In the genomic region with DNA sequence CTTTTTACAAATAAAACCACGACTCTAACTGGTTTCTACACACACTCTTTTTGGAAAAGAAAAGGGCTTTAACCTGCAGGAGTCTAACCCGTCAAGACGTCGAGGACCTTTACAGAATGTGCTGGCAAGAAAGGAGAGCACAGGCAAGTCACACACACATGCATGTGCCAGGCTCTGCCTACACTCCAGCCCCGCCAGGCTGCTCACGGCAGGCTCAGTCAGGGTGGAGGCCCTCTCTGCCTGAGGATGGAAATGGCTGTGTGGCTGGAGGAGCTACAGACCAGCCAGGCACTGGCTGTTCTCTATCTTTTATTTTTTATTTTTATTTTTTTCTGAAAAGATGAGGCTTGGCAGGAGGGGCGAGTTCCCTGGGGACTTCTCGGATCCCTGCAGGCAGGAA, we compare ENCODE assay signal across 13 cellular contexts. TPM values are rescaled to one million over a fixed set of nuclear protein-coding genes. Genes with fewer than 3 reads are reported as not detected.
A peak's percentile ranks its signal among the peaks of the same experiment; 100 is the strongest.
DNase-seq lines count a peak whose midpoint lies in the region; ATAC-seq and TF ChIP-seq lines count a peak whose summit lies in the region.
"Had no signal": no experiment of that assay in that cellular context is flagged by ENCODE, and none has a peak within 500 bp of the region (broad histone marks: within the 10 kb centered on the region; RNA-seq: fewer than 3 reads in every experiment).

No MANE protein-coding gene starts in this region.

- no peaks in the 10 kb centered on the region for H3K9me3 ChIP-seq in BLaER1
- H3K9me3 ChIP-seq in HUES6 (ENCODE audit: control insufficient read depth, insufficient read depth, low read depth, low read length): no peaks in the 10 kb centered on the region
- H3K9me3 ChIP-seq: SJSA1 had no signal

- H3K36me3 Mint-ChIP-seq in neural crest cell (ENCODE audit: low read depth): no peaks in the 10 kb centered on the region

- ATAC-seq in HG03039 (IDR thresholded peaks at IDR 0.05; ENCODE audit: unreplicated experiment) (no peak), GM18519 (IDR thresholded peaks at IDR 0.05; ENCODE audit: low FRiP score, unreplicated experiment) (no peak), HG03139 (IDR thresholded peaks at IDR 0.05; ENCODE audit: unreplicated experiment) (no peak)

- H3K9ac ChIP-seq in BLaER1 (no peak overlapping the region), HUES6 (ENCODE audit: low read length) (no peak overlapping the region)

- peaks cover 77% of the 10 kb centered on the region for H4K20me1 ChIP-seq in BLaER1

- TF ChIP-seq CTCF in dorsolateral prefrontal cortex (IDR thresholded peaks at IDR 0.05 in 54 of 56, conservative IDR thresholded peaks at IDR 0.05 in 2 of 56; ENCODE audit: low read depth in 1 of 56, partially characterized antibody in 56 of 56): no peak
- no peak for TF ChIP-seq CTCF in neural crest cell (conservative IDR thresholded peaks at IDR 0.05)

- no peaks in the 10 kb centered on the region for H3K9me3 Mint-ChIP-seq in neural crest cell

- peak overlapping the region; percentile 50 for H3K4me3 Mint-ChIP-seq in neural crest cell

- peak overlapping the region; percentile 27 for H3K4me2 ChIP-seq in BLaER1

- peaks cover 97% of the 10 kb centered on the region for H3K27me3 Mint-ChIP-seq in neural crest cell (ENCODE audit: low read depth)

- H3K36me3 ChIP-seq in BLaER1: no peaks in the 10 kb centered on the region
- no peaks in the 10 kb centered on the region for H3K36me3 ChIP-seq in HUES6 (ENCODE audit: control insufficient read depth, insufficient read depth, low read length)
- H3K36me3 ChIP-seq: SJSA1 had no signal

- H3K27ac Mint-ChIP-seq in neural crest cell (ENCODE audit: unreplicated experiment): no peak overlapping the region

- 0 out of 2 replicates have a peak overlapping the region, but pooled peaks have one; percentile 20 for H3K4me3 ChIP-seq in BLaER1
- peak overlapping the region; percentile 50 for H3K4me3 ChIP-seq in HUES6 (ENCODE audit: low read depth, low read length)
- peak overlapping the region in 51 of 59 donors; percentile 15 to 68 (median 46) for H3K4me3 ChIP-seq in dorsolateral prefrontal cortex
- H3K4me3 ChIP-seq: SJSA1 had no signal

- peaks cover 37% of the 10 kb centered on the region for H3K4me1 Mint-ChIP-seq in neural crest cell

- intact Hi-C loops in dorsolateral prefrontal cortex (cut with DNase I): loop anchor here (10.0 kb wide), 3 partner anchors 557 to 1077 kb away; no protein-coding TSS in a partner anchor

- no peak for DNase-seq in dorsolateral prefrontal cortex
- no peak for DNase-seq in neural crest cell (ENCODE audit: low read depth, low spot score)
- no peak for DNase-seq in amygdala (lab: John Stamatoyannopoulos, UW)
- DNase-seq: GOT3, NCI-H1930 had no signal

- H3K4me1 ChIP-seq in BLaER1 (peaks cover 8% of the 10 kb centered on the region; the same call in 1 of the 2 replicates), HUES6 (ENCODE audit: control insufficient read depth, insufficient read depth, low read length) (peaks cover 60% of the 10 kb centered on the region)

- peaks cover 96% of the 10 kb centered on the region for H3K27me3 ChIP-seq in BLaER1
- peaks cover 100% of the 10 kb centered on the region for H3K27me3 ChIP-seq in HUES6 (ENCODE audit: control insufficient read depth, insufficient read depth, low read length)
- H3K27me3 ChIP-seq in dorsolateral prefrontal cortex: peaks cover 0 to 97% (median 66%) of the 10 kb centered on the region in 45 donors
- H3K27me3 ChIP-seq: SJSA1 had no signal

- no peak overlapping the region for H3K27ac ChIP-seq in BLaER1
- no peak overlapping the region for H3K27ac ChIP-seq in HUES6 (ENCODE audit: low read depth, low read length)
- H3K27ac ChIP-seq in dorsolateral prefrontal cortex: no peak overlapping the region
- H3K27ac ChIP-seq: SJSA1 had no signal

RNA-seq across cellular contexts. Expression of a gene that starts 10.2 kb away (rescaled TPM):
- 1 to 10 TPM in 6 of 120 experiments, under 1 TPM in 75, not detected in 39; 0.11 to 1.5 (median 0.41) TPM for total RNA-seq in dorsolateral prefrontal cortex
- not detected in 2 replicates for total RNA-seq in neural crest cell
- total RNA-seq: dermis microvascular lymphatic vessel endothelial cell, renal cortical epithelial cell, SJSA1 had no signal

RNA-seq across cellular contexts. Expression of a gene that starts 57.5 kb away (rescaled TPM):
- total RNA-seq in dorsolateral prefrontal cortex (1 to 10 TPM in 7 of 120 experiments, under 1 TPM in 44, not detected in 69; 0.17 to 2.8 (median 0.40) TPM), neural crest cell (0.14 TPM in 1 of 2 replicates, not detected in the other)
- total RNA-seq: dermis microvascular lymphatic vessel endothelial cell had no signal
